Comparison of ENCODE assay signal across 8 cellular contexts in the genomic region with DNA sequence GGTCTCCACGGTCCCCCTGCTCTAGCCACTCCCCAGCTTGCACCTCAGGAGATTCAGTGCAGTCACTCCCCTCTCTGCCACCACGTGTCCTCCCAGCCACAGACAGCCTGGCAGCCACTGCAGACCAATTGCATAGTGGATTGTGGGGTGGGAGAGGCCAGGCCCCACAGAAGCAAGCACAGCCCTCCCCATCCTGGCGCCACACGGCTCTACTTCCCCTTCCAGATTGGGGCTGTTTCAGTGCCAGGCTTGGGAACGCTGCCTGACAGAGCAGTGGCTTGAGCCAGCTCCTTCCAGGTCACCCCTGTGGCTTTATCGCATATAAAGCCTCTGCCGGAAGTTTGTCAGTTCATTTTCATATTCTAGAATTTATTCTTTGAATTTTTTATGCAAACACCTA.
DNase-seq lines count a peak whose midpoint lies in the region; ATAC-seq and TF ChIP-seq lines count a peak whose summit lies in the region.

No MANE protein-coding gene starts in this region.

- peak overlapping the region; percentile 9 for H3K27ac Mint-ChIP-seq in mesothelial cell of epicardium

- no peaks in the 10 kb centered on the region for H3K36me3 Mint-ChIP-seq in mesothelial cell of epicardium

- TF ChIP-seq CTCF in mesothelial cell of epicardium (IDR thresholded peaks at IDR 0.05; ENCODE audit: unreplicated experiment): no peak

- ATAC-seq in GM18508 (IDR thresholded peaks at IDR 0.05; ENCODE audit: insufficient read depth, unreplicated experiment) (peak; percentile 20), HG02852 (IDR thresholded peaks at IDR 0.05; ENCODE audit: unreplicated experiment) (peak; percentile 15)

- H3K4me3 Mint-ChIP-seq in mesothelial cell of epicardium: no peak overlapping the region

- no peaks in the 10 kb centered on the region for H3K9me3 Mint-ChIP-seq in mesothelial cell of epicardium

- peaks cover 32% of the 10 kb centered on the region for H3K27me3 Mint-ChIP-seq in mesothelial cell of epicardium (ENCODE audit: low read depth)

- DNase-seq in SKM-1 treated with dmso at 0.1 percent for 144 hours (lab: John Stamatoyannopoulos, UW; ENCODE audit: unreplicated experiment) (peak; percentile 60), mesothelial cell of epicardium (ENCODE audit: low spot score in 2 of 2, unreplicated experiment in 2 of 2) (no peak), activated gamma-delta T cell treated with Interleukin-2 at 50 U/mL for 16 hours (no peak), foreskin melanocyte (no peak)
- DNase-seq in effector CD4-positive, alpha-beta T cell: no peak
- no peak for DNase-seq in activated T-cell treated with anti-CD3 and anti-CD28 coated beads, Interleukin-2, amount 50 U/mL, for 1 hour

- peaks cover 16% of the 10 kb centered on the region for H3K4me1 Mint-ChIP-seq in mesothelial cell of epicardium
